Comparison of ENCODE assay signal across 1 cellular context in the genomic region with DNA sequence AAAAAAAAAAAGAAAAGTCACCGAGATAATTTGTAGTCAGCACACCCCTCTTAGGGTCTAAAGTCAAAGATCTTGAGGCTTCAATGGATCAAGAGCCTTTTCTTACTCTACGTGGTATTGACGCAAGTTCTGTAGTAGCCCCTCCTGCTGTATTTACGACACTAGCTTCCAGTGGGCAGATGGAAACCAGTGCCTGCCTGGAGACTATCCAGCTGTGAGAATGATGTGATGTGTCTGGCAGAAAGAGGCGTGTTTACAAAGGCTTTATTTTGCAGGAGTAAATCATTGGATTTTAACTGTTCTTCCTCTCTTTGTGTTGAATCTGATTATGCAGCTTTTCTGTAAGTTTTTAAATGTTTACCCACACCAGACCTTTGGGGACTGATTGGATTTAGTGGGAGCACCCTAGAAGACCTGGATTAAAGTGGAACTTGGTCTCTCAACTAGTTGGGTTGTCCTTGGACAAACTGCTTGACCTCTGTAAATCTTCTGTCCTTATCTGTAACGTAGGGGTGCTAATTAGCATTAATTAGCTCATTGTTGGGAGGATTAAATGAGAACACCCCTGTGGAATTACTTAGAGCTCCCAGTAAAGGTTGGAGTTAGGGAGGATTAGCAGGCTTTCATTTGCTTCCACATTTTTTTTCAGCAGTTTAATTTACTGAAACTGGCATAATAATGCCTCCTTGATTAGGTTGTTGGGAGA.
TF ChIP-seq lines count a peak whose summit lies in the region.

No MANE protein-coding gene starts in this region.

TF ChIP-seq in GM23338, 12 proteins besides CTCF, POLR2A, EP300 and RAD21 (continued from another document):
- TF ChIP-seq, protein P1, sequence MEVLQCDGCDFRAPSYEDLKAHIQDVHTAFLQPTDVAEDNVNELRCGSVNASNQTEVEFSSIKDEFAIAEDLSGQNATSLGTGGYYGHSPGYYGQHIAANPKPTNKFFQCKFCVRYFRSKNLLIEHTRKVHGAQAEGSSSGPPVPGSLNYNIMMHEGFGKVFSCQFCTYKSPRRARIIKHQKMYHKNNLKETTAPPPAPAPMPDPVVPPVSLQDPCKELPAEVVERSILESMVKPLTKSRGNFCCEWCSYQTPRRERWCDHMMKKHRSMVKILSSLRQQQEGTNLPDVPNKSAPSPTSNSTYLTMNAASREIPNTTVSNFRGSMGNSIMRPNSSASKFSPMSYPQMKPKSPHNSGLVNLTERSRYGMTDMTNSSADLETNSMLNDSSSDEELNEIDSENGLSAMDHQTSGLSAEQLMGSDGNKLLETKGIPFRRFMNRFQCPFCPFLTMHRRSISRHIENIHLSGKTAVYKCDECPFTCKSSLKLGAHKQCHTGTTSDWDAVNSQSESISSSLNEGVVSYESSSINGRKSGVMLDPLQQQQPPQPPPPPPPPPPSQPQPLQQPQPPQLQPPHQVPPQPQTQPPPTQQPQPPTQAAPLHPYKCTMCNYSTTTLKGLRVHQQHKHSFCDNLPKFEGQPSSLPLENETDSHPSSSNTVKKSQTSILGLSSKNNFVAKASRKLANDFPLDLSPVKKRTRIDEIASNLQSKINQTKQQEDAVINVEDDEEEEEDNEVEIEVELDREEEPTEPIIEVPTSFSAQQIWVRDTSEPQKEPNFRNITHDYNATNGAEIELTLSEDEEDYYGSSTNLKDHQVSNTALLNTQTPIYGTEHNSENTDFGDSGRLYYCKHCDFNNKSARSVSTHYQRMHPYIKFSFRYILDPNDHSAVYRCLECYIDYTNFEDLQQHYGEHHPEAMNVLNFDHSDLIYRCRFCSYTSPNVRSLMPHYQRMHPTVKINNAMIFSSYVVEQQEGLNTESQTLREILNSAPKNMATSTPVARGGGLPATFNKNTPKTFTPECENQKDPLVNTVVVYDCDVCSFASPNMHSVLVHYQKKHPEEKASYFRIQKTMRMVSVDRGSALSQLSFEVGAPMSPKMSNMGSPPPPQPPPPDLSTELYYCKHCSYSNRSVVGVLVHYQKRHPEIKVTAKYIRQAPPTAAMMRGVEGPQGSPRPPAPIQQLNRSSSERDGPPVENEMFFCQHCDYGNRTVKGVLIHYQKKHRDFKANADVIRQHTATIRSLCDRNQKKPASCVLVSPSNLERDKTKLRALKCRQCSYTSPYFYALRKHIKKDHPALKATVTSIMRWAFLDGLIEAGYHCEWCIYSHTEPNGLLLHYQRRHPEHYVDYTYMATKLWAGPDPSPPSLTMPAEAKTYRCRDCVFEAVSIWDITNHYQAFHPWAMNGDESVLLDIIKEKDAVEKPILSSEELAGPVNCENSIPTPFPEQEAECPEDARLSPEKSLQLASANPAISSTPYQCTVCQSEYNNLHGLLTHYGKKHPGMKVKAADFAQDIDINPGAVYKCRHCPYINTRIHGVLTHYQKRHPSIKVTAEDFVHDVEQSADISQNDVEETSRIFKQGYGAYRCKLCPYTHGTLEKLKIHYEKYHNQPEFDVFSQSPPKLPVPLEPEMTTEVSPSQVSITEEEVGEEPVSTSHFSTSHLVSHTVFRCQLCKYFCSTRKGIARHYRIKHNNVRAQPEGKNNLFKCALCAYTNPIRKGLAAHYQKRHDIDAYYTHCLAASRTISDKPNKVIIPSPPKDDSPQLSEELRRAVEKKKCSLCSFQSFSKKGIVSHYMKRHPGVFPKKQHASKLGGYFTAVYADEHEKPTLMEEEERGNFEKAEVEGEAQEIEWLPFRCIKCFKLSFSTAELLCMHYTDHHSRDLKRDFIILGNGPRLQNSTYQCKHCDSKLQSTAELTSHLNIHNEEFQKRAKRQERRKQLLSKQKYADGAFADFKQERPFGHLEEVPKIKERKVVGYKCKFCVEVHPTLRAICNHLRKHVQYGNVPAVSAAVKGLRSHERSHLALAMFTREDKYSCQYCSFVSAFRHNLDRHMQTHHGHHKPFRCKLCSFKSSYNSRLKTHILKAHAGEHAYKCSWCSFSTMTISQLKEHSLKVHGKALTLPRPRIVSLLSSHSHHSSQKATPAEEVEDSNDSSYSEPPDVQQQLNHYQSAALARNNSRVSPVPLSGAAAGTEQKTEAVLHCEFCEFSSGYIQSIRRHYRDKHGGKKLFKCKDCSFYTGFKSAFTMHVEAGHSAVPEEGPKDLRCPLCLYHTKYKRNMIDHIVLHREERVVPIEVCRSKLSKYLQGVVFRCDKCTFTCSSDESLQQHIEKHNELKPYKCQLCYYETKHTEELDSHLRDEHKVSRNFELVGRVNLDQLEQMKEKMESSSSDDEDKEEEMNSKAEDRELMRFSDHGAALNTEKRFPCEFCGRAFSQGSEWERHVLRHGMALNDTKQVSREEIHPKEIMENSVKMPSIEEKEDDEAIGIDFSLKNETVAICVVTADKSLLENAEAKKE (CRISPR knock-in tag; IDR thresholded peaks at IDR 0.05): no peak
- TF ChIP-seq, protein P2, sequence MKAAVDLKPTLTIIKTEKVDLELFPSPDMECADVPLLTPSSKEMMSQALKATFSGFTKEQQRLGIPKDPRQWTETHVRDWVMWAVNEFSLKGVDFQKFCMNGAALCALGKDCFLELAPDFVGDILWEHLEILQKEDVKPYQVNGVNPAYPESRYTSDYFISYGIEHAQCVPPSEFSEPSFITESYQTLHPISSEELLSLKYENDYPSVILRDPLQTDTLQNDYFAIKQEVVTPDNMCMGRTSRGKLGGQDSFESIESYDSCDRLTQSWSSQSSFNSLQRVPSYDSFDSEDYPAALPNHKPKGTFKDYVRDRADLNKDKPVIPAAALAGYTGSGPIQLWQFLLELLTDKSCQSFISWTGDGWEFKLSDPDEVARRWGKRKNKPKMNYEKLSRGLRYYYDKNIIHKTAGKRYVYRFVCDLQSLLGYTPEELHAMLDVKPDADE (IDR thresholded peaks at IDR 0.05): no peak
- TF ChIP-seq, protein P3, sequence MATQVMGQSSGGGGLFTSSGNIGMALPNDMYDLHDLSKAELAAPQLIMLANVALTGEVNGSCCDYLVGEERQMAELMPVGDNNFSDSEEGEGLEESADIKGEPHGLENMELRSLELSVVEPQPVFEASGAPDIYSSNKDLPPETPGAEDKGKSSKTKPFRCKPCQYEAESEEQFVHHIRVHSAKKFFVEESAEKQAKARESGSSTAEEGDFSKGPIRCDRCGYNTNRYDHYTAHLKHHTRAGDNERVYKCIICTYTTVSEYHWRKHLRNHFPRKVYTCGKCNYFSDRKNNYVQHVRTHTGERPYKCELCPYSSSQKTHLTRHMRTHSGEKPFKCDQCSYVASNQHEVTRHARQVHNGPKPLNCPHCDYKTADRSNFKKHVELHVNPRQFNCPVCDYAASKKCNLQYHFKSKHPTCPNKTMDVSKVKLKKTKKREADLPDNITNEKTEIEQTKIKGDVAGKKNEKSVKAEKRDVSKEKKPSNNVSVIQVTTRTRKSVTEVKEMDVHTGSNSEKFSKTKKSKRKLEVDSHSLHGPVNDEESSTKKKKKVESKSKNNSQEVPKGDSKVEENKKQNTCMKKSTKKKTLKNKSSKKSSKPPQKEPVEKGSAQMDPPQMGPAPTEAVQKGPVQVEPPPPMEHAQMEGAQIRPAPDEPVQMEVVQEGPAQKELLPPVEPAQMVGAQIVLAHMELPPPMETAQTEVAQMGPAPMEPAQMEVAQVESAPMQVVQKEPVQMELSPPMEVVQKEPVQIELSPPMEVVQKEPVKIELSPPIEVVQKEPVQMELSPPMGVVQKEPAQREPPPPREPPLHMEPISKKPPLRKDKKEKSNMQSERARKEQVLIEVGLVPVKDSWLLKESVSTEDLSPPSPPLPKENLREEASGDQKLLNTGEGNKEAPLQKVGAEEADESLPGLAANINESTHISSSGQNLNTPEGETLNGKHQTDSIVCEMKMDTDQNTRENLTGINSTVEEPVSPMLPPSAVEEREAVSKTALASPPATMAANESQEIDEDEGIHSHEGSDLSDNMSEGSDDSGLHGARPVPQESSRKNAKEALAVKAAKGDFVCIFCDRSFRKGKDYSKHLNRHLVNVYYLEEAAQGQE (IDR thresholded peaks at IDR 0.05; ENCODE audit: unreplicated experiment): no peak
